In genomic region chr15:32373671-32374070, GRCh38 we compare ENCODE assay signal across 2 cellular contexts. TPM values are rescaled to one million over a fixed set of nuclear protein-coding genes. Genes with fewer than 3 reads are reported as not detected.
"Had no signal": no experiment of that assay in that cellular context is flagged by ENCODE, and none has a peak within 500 bp of the region (broad histone marks: within the 10 kb centered on the region; RNA-seq: fewer than 3 reads in every experiment).

No MANE protein-coding gene starts in this region.

RNA-seq across cellular contexts. Expression of gene GOLGA8K, which starts 29.4 kb away (rescaled TPM):
- total RNA-seq: right atrium auricular region, smooth muscle cell had no signal
